ENCODE assay signal across 16 cellular contexts in the genomic region with DNA sequence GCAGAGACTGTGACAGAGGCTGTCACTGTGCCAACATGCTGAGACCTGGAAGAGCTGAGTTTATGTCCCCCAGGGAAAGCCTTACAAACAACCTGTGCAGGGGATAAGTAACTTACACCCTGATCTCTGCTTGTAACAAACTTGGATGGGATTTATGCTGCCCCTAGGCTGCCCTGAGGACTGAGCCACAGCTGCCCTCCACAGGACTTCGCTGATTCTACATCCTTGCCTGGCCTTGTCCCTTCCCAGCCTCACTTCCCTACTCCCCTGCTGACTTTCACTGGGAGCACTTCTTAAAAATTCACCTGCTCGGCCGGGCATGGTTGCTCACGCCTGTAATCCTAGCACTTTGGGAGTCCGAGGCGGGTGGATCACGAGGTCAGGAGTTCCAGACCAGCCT. TPM values are rescaled to one million over a fixed set of nuclear protein-coding genes. Genes with fewer than 3 reads are reported as not detected.
"Had no signal": no experiment of that assay in that cellular context is flagged by ENCODE, and none has a peak within 500 bp of the region (broad histone marks: within the 10 kb centered on the region; RNA-seq: fewer than 3 reads in every experiment).

No MANE protein-coding gene starts in this region.

- H3K4me3 ChIP-seq: breast epithelium, lower lobe of right lung, right atrium auricular region, tibial nerve had no signal

- H3K4me1 ChIP-seq: breast epithelium, lower lobe of right lung, right atrium auricular region had no signal

- ATAC-seq: activated CD4-positive, alpha-beta T cell treated with anti-CD3 and anti-CD28 coated beads for 36 hours; activated CD8-positive, alpha-beta T cell treated with anti-CD3 and anti-CD28 coated beads for 36 hours; lower lobe of right lung; stimulated activated effector memory CD8-positive, alpha-beta T cell treated with anti-CD3 and anti-CD28 coated beads, Interleukin-12 subunit alpha, Interleukin-12 subunit beta, amount 100 ng/mL, for 72 hours had no signal

- DNase-seq: activated CD4-positive, alpha-beta T cell treated with anti-CD3 and anti-CD28 coated beads for 36 hours; activated CD8-positive, alpha-beta memory T cell treated with anti-CD3 and anti-CD28 coated beads, Interleukin-2, amount 50 U/mL, for 4 hours; activated CD8-positive, alpha-beta T cell treated with anti-CD3 and anti-CD28 coated beads for 36 hours; activated naive CD4-positive, alpha-beta T cell; aorta; dermis blood vessel endothelial cell; erythroblast; lower lobe of right lung; naive B cell; small intestine; T-helper 9 cell had no signal

- H3K27ac ChIP-seq: breast epithelium, lower lobe of right lung, neutrophil, right atrium auricular region, tibial nerve had no signal

- H3K27me3 ChIP-seq: breast epithelium, neutrophil, right atrium auricular region, tibial nerve had no signal

- H3K9me3 ChIP-seq: breast epithelium, lower lobe of right lung, neutrophil, right atrium auricular region, tibial nerve had no signal

- H3K36me3 ChIP-seq: breast epithelium, lower lobe of right lung, neutrophil, right atrium auricular region, tibial nerve had no signal

RNA-seq across cellular contexts. Expression of gene ASAP2, which starts 45.9 kb away (rescaled TPM):
- total RNA-seq: activated CD8-positive, alpha-beta T cell treated with anti-CD3 and anti-CD28 coated beads for 36 hours had no signal
